ENCODE assay signal across 15 cellular contexts in genomic region chr18:42525905-42526304, GRCh38.
A peak's percentile ranks its signal among the peaks of the same experiment; 100 is the strongest.
DNase-seq lines count a peak whose midpoint lies in the region; ATAC-seq and TF ChIP-seq lines count a peak whose summit lies in the region.
"Had no signal": no experiment of that assay in that cellular context is flagged by ENCODE, and none has a peak within 500 bp of the region (broad histone marks: within the 10 kb centered on the region; RNA-seq: fewer than 3 reads in every experiment).

No MANE protein-coding gene starts in this region.

- H3K9me3 Mint-ChIP-seq in activated T-cell treated with anti-CD3 and anti-CD28 coated beads, Interleukin-2, amount 50 U/mL, for 24 hours: peaks cover 3% of the 10 kb centered on the region

- WGBS in lower leg skin, 2 donors: 77 to 78% methylated on average over 2 of the region's 2 CpGs

- ATAC-seq in GM18517 (IDR thresholded peaks at IDR 0.05; ENCODE audit: unreplicated experiment): no peak

- H3K36me3 Mint-ChIP-seq in activated T-cell treated with anti-CD3 and anti-CD28 coated beads, Interleukin-2, amount 50 U/mL, for 24 hours (ENCODE audit: low read depth): no peaks in the 10 kb centered on the region

- TF ChIP-seq POLR2A in lower leg skin (IDR thresholded peaks at IDR 0.05): no peak

- intact Hi-C loops in lower leg skin (cut with DNase I; ENCODE audit: low total_unique reads): no loop called here

- no peaks in the 10 kb centered on the region for H3K4me1 Mint-ChIP-seq in activated T-cell treated with anti-CD3 and anti-CD28 coated beads, Interleukin-2, amount 50 U/mL, for 24 hours (ENCODE audit: low read depth)

- no peak overlapping the region for H3K27ac Mint-ChIP-seq in activated T-cell treated with anti-CD3 and anti-CD28 coated beads, Interleukin-2, amount 50 U/mL, for 24 hours

- DNase-seq in DMS53 (lab: John Stamatoyannopoulos, UW) (peak; percentile 54), DMS53 treated with DMSO at 0.1 percent for 48 hours (lab: John Stamatoyannopoulos, UW; ENCODE audit: unreplicated experiment) (no peak), globus pallidus (ENCODE audit: low spot score) (peak; percentile 4), mucosa of gallbladder (ENCODE audit: low spot score) (peak; percentile 87), AG08395 (ENCODE audit: low spot score) (no peak), lower leg skin (ENCODE audit: low spot score in 2 of 2) (no peak)
- no peak for DNase-seq in activated T-cell treated with anti-CD3 and anti-CD28 coated beads, Interleukin-2, amount 50 U/mL, for 24 hours
- DNase-seq: C1 segment of cervical spinal cord, DMS79 treated with DMSO at 0.1 percent for 48 hours, GDM1, KG1, NCI-H1048, NCI-H1930, NCI-H2171 treated with DMSO at 0.1 percent for 48 hours had no signal

- no peak overlapping the region for H3K4me3 Mint-ChIP-seq in activated T-cell treated with anti-CD3 and anti-CD28 coated beads, Interleukin-2, amount 50 U/mL, for 24 hours

- TF ChIP-seq CTCF in lower leg skin (IDR thresholded peaks at IDR 0.05): no peak

- no peaks in the 10 kb centered on the region for H3K27me3 Mint-ChIP-seq in activated T-cell treated with anti-CD3 and anti-CD28 coated beads, Interleukin-2, amount 50 U/mL, for 24 hours

- no peak overlapping the region for H3K4me3 ChIP-seq in lower leg skin (ENCODE audit: low read depth, poor library complexity, severe bottlenecking)

Comparison
In these comparisons a context has a peak if more than half of its experiments do, and no peak if none do; other contexts are left out.
1. DNase-seq: peak in DMS53 (single experiment), globus pallidus (single experiment) and mucosa of gallbladder (single experiment); none in DMS53 treated with DMSO at 0.1 percent for 48 hours (single experiment), activated T-cell treated with anti-CD3 and anti-CD28 coated beads, Interleukin-2, amount 50 U/mL, for 24 hours (single experiment), AG08395 (single experiment) and lower leg skin (0 of 2).